ENCODE assay signal across 1 cellular context in genomic region chr15:69760263-69760855, GRCh38.
TF ChIP-seq lines count a peak whose summit lies in the region.

No MANE protein-coding gene starts in this region.

TF ChIP-seq in GM12878, 131 proteins besides CTCF, POLR2A, EP300 and RAD21 (continued from another document):
- no peak for TF ChIP-seq ZNF592 (IDR thresholded peaks at IDR 0.05)
TF ChIP-seq in GM12878: peak in this region for 0.
